Comparison of ENCODE assay signal across 1 cellular context in genomic region chr10:5243521-5243987, GRCh38.
TF ChIP-seq lines count a peak whose summit lies in the region.

No MANE protein-coding gene starts in this region.

TF ChIP-seq in HepG2, 621 proteins besides CTCF, POLR2A, EP300 and RAD21 (continued from another document and continues in another):
- no peak for TF ChIP-seq GPBP1L1 (CRISPR knock-in tag; IDR thresholded peaks at IDR 0.05)
- no peak for TF ChIP-seq SRSF9 (IDR thresholded peaks at IDR 0.05; ENCODE audit: borderline replicate concordance, insufficient read depth, low read depth, low read length, poor library complexity, severe bottlenecking)
- peak; percentile 23; the same call in 1 of the 2 replicates for TF ChIP-seq STAG1 (CRISPR knock-in tag; IDR thresholded peaks at IDR 0.05)
- no peak for TF ChIP-seq ZNF746 (CRISPR knock-in tag; IDR thresholded peaks at IDR 0.05)
- no peak; the same call in 1 of the 2 replicates for TF ChIP-seq ZNF234 (CRISPR knock-in tag; conservative IDR thresholded peaks at IDR 0.05)
- peak; percentile 85; the same call in 1 of the 2 replicates for TF ChIP-seq ZBTB20 (CRISPR knock-in tag; IDR thresholded peaks at IDR 0.05; ENCODE audit: borderline replicate concordance, low read depth)
- TF ChIP-seq KLF6 (CRISPR knock-in tag; IDR thresholded peaks at IDR 0.05) = no peak
- no peak for TF ChIP-seq ZNF44 (CRISPR knock-in tag; IDR thresholded peaks at IDR 0.05)
- TF ChIP-seq KLF13 (CRISPR knock-in tag; IDR thresholded peaks at IDR 0.05) = no peak
- TF ChIP-seq SP2 (CRISPR knock-in tag; IDR thresholded peaks at IDR 0.05) = no peak
- TF ChIP-seq CAMTA2 (CRISPR knock-in tag; IDR thresholded peaks at IDR 0.05; ENCODE audit: borderline replicate concordance) = no peak
- no peak for TF ChIP-seq DMTF1 (CRISPR knock-in tag; IDR thresholded peaks at IDR 0.05)
- TF ChIP-seq AKAP8 (CRISPR knock-in tag; IDR thresholded peaks at IDR 0.05) = no peak
- peak; percentile 63; the same call in 1 of the 2 replicates for TF ChIP-seq ATF1 (CRISPR knock-in tag; IDR thresholded peaks at IDR 0.05)
- TF ChIP-seq ZNF468 (CRISPR knock-in tag; IDR thresholded peaks at IDR 0.05) = no peak
- peak; percentile 40 for TF ChIP-seq ERF (CRISPR knock-in tag; IDR thresholded peaks at IDR 0.05)
- peak; percentile 63; the same call in 1 of the 2 replicates for TF ChIP-seq KAT8 (CRISPR knock-in tag; IDR thresholded peaks at IDR 0.05)
- TF ChIP-seq SP4 (CRISPR knock-in tag; IDR thresholded peaks at IDR 0.05) = no peak
- no peak for TF ChIP-seq ZNF33B (CRISPR knock-in tag; IDR thresholded peaks at IDR 0.05)
- TF ChIP-seq ZNF160 (CRISPR knock-in tag; IDR thresholded peaks at IDR 0.05) = no peak
- no peak for TF ChIP-seq ZNF142 (CRISPR knock-in tag; IDR thresholded peaks at IDR 0.05)
- TF ChIP-seq ZNF597 (CRISPR knock-in tag; IDR thresholded peaks at IDR 0.05) = no peak
- TF ChIP-seq ZEB1 (IDR thresholded peaks at IDR 0.05; ENCODE audit: insufficient replicate concordance, low read depth) = peak; percentile 98
- TF ChIP-seq ZNF530 (CRISPR knock-in tag; IDR thresholded peaks at IDR 0.05; ENCODE audit: low read depth) = no peak
- TF ChIP-seq ASH2L (IDR thresholded peaks at IDR 0.05; ENCODE audit: insufficient read length, low read depth, low read length) = peak; percentile 67
- peak; percentile 91 for TF ChIP-seq RARA (CRISPR knock-in tag; IDR thresholded peaks at IDR 0.05)
- TF ChIP-seq E2F2 (CRISPR knock-in tag; IDR thresholded peaks at IDR 0.05; ENCODE audit: borderline replicate concordance) = no peak
- TF ChIP-seq FOXP4 (CRISPR knock-in tag; IDR thresholded peaks at IDR 0.05) = peak; percentile 92
- TF ChIP-seq ZNF496 (CRISPR knock-in tag; IDR thresholded peaks at IDR 0.05; ENCODE audit: insufficient replicate concordance) = no peak
- no peak for TF ChIP-seq BRF2 (CRISPR knock-in tag; IDR thresholded peaks at IDR 0.05)
- TF ChIP-seq USF2 (IDR thresholded peaks at IDR 0.05; ENCODE audit: low read depth, low read length) = no peak
- no peak for TF ChIP-seq USF2 (CRISPR knock-in tag; IDR thresholded peaks at IDR 0.05; ENCODE audit: borderline replicate concordance)
- peak; percentile 82; the same call in 1 of the 2 replicates for TF ChIP-seq FOXK1 (CRISPR knock-in tag; IDR thresholded peaks at IDR 0.05; ENCODE audit: borderline replicate concordance, low read depth)
- peak; percentile 99 for TF ChIP-seq HNF4A (CRISPR knock-in tag; IDR thresholded peaks at IDR 0.05)
- no peak for TF ChIP-seq ZNF883 (CRISPR knock-in tag; IDR thresholded peaks at IDR 0.05; ENCODE audit: not compliant biosample characterization)
- peak; percentile 52; the same call in 1 of the 2 replicates for TF ChIP-seq ZNF772 (CRISPR knock-in tag; IDR thresholded peaks at IDR 0.05)
- no peak for TF ChIP-seq ZBTB26 (CRISPR knock-in tag; IDR thresholded peaks at IDR 0.05; ENCODE audit: borderline replicate concordance)
- peak; percentile 92 for TF ChIP-seq ZGPAT (CRISPR knock-in tag; IDR thresholded peaks at IDR 0.05)
